ENCODE assay signal across 1 cellular context in the genomic region with DNA sequence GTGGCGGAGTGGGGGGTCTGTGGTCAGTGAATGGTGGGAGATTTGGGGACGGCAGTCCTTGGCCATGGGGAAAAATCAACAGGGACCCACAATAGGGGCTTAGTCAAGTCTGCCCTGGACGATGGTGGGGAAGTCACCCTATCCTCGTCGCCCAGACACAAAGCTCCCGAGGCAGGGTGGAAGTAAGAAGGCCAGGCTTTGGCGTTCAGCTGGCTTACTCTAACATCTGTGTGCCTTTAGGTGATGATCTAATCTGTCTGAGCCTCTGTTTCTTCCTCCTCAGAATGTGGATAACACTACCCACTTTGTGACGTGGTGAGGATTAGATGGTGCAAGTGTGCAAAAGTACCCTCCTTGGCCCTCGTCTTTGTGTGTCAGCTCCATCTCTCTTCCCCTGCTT.
TF ChIP-seq lines count a peak whose summit lies in the region.

No MANE protein-coding gene starts in this region.

TF ChIP-seq in IMR-90, 13 proteins besides CTCF, POLR2A, EP300 and RAD21 (continued from another document):
- TF ChIP-seq, protein P1, sequence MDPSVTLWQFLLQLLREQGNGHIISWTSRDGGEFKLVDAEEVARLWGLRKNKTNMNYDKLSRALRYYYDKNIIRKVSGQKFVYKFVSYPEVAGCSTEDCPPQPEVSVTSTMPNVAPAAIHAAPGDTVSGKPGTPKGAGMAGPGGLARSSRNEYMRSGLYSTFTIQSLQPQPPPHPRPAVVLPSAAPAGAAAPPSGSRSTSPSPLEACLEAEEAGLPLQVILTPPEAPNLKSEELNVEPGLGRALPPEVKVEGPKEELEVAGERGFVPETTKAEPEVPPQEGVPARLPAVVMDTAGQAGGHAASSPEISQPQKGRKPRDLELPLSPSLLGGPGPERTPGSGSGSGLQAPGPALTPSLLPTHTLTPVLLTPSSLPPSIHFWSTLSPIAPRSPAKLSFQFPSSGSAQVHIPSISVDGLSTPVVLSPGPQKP (IDR thresholded peaks at IDR 0.05; ENCODE audit: borderline replicate concordance, low read depth, low read length) = no peak
- no peak for TF ChIP-seq SMC3 (IDR thresholded peaks at IDR 0.05; ENCODE audit: low read depth, low read length)
- no peak for TF ChIP-seq BHLHE40 (IDR thresholded peaks at IDR 0.05; ENCODE audit: low read depth, low read length)
